ENCODE assay signal across 1 cellular context in the genomic region with DNA sequence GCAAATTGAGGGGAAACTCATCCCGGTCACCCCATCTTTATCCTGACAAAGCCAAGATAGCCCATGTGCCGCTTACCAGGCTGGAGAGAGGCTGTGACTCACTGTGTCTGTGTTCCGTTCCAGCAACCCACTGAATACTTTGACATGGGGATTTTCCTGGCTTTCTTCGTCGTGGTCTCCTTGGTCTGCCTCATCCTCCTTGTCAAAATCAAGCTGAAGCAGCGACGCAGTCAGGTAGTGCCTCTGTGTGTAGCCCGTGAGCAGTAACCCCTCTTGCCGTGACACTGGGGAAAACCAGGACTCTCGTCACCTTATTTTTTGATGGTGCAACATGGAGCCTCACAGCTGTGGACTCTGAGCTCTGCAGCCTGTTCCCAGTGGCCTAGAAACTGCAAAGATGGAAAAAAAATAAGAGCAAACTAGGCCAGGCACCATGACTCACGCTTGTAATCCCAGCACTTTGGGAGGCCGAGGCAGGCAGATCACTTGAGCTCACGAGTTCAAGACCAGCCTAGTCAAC.
TF ChIP-seq lines count a peak whose summit lies in the region.

No MANE protein-coding gene starts in this region.

TF ChIP-seq in HepG2, 621 proteins besides CTCF, POLR2A, EP300 and RAD21 (continues in another document):
- TF ChIP-seq, protein P1, sequence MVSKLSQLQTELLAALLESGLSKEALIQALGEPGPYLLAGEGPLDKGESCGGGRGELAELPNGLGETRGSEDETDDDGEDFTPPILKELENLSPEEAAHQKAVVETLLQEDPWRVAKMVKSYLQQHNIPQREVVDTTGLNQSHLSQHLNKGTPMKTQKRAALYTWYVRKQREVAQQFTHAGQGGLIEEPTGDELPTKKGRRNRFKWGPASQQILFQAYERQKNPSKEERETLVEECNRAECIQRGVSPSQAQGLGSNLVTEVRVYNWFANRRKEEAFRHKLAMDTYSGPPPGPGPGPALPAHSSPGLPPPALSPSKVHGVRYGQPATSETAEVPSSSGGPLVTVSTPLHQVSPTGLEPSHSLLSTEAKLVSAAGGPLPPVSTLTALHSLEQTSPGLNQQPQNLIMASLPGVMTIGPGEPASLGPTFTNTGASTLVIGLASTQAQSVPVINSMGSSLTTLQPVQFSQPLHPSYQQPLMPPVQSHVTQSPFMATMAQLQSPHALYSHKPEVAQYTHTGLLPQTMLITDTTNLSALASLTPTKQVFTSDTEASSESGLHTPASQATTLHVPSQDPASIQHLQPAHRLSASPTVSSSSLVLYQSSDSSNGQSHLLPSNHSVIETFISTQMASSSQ (IDR thresholded peaks at IDR 0.05; ENCODE audit: low read depth): no peak
- TF ChIP-seq, protein P1 (CRISPR knock-in tag; IDR thresholded peaks at IDR 0.05; ENCODE audit: borderline replicate concordance): no peak
- TF ChIP-seq NFE2L2 (IDR thresholded peaks at IDR 0.05; ENCODE audit: low read length) (no peak), TCF7L2 (IDR thresholded peaks at IDR 0.05; ENCODE audit: low read depth, low read length) (no peak), FOXP1 (IDR thresholded peaks at IDR 0.05) (no peak), FOXP1 (CRISPR knock-in tag; IDR thresholded peaks at IDR 0.05) (no peak), FOXA3 (CRISPR knock-in tag; IDR thresholded peaks at IDR 0.05) (0 out of 2 replicates have a peak, but pooled peaks have one; percentile 35), CHCHD3 (CRISPR knock-in tag; IDR thresholded peaks at IDR 0.05) (no peak), ZNF44 (CRISPR knock-in tag; IDR thresholded peaks at IDR 0.05) (no peak), JUN (CRISPR knock-in tag; IDR thresholded peaks at IDR 0.05) (no peak), KLF15 (CRISPR knock-in tag; IDR thresholded peaks at IDR 0.05; ENCODE audit: borderline replicate concordance) (no peak), ZNF737 (CRISPR knock-in tag; IDR thresholded peaks at IDR 0.05; ENCODE audit: borderline replicate concordance) (no peak), ZNF33B (CRISPR knock-in tag; IDR thresholded peaks at IDR 0.05) (no peak), PHB2 (IDR thresholded peaks at IDR 0.05; ENCODE audit: partially characterized antibody) (no peak), GABPB1 (CRISPR knock-in tag; IDR thresholded peaks at IDR 0.05) (no peak), RBAK (CRISPR knock-in tag; IDR thresholded peaks at IDR 0.05) (no peak), NONO (IDR thresholded peaks at IDR 0.05) (no peak), NONO (CRISPR knock-in tag; conservative IDR thresholded peaks at IDR 0.05) (no peak), POGZ (CRISPR knock-in tag; IDR thresholded peaks at IDR 0.05) (peak; percentile 56; the same call in 1 of the 2 replicates), SMAD9 (CRISPR knock-in tag; IDR thresholded peaks at IDR 0.05) (no peak), MTF2 (CRISPR knock-in tag; IDR thresholded peaks at IDR 0.05; ENCODE audit: borderline replicate concordance) (no peak), MXI1 (IDR thresholded peaks at IDR 0.05; ENCODE audit: borderline replicate concordance, low read depth, low read length) (no peak), LCORL (IDR thresholded peaks at IDR 0.05) (no peak), LCORL (CRISPR knock-in tag; IDR thresholded peaks at IDR 0.05) (0 out of 2 replicates have a peak, but pooled peaks have one; percentile 17), STAG1 (CRISPR knock-in tag; IDR thresholded peaks at IDR 0.05) (no peak)
- TF ChIP-seq, protein P2, sequence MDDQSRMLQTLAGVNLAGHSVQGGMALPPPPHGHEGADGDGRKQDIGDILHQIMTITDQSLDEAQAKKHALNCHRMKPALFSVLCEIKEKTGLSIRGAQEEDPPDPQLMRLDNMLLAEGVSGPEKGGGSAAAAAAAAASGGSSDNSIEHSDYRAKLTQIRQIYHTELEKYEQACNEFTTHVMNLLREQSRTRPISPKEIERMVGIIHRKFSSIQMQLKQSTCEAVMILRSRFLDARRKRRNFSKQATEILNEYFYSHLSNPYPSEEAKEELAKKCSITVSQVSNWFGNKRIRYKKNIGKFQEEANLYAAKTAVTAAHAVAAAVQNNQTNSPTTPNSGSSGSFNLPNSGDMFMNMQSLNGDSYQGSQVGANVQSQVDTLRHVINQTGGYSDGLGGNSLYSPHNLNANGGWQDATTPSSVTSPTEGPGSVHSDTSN (CRISPR knock-in tag; IDR thresholded peaks at IDR 0.05; ENCODE audit: borderline replicate concordance): no peak
- TF ChIP-seq, protein P3, sequence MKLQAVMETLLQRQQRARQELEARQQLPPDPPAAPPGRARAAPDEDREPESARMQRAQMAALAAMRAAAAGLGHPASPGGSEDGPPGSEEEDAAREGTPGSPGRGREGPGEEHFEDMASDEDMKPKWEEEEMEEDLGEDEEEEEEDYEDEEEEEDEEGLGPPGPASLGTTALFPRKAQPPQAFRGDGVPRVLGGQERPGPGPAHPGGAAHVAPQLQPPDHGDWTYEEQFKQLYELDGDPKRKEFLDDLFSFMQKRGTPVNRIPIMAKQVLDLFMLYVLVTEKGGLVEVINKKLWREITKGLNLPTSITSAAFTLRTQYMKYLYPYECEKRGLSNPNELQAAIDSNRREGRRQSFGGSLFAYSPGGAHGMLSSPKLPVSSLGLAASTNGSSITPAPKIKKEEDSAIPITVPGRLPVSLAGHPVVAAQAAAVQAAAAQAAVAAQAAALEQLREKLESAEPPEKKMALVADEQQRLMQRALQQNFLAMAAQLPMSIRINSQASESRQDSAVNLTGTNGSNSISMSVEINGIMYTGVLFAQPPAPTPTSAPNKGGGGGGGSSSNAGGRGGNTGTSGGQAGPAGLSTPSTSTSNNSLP (IDR thresholded peaks at IDR 0.05; ENCODE audit: low read depth, low read length): no peak
- TF ChIP-seq, protein P4, sequence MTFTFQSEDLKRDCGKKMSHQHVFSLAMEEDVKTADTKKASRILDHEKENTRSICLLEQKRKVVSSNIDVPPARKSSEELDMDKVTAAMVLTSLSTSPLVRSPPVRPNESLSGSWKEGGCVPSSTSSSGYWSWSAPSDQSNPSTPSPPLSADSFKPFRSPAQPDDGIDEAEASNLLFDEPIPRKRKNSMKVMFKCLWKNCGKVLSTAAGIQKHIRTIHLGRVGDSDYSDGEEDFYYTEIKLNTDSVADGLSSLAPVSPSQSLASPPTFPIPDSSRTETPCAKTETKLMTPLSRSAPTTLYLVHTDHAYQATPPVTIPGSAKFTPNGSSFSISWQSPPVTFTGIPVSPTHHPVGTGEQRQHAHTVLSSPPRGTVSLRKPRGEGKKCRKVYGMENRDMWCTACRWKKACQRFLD (CRISPR knock-in tag; IDR thresholded peaks at IDR 0.05; ENCODE audit: borderline replicate concordance): no peak
- TF ChIP-seq, protein P5, sequence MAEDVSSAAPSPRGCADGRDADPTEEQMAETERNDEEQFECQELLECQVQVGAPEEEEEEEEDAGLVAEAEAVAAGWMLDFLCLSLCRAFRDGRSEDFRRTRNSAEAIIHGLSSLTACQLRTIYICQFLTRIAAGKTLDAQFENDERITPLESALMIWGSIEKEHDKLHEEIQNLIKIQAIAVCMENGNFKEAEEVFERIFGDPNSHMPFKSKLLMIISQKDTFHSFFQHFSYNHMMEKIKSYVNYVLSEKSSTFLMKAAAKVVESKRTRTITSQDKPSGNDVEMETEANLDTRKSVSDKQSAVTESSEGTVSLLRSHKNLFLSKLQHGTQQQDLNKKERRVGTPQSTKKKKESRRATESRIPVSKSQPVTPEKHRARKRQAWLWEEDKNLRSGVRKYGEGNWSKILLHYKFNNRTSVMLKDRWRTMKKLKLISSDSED (CRISPR knock-in tag; IDR thresholded peaks at IDR 0.05): no peak
- TF ChIP-seq, protein P6, sequence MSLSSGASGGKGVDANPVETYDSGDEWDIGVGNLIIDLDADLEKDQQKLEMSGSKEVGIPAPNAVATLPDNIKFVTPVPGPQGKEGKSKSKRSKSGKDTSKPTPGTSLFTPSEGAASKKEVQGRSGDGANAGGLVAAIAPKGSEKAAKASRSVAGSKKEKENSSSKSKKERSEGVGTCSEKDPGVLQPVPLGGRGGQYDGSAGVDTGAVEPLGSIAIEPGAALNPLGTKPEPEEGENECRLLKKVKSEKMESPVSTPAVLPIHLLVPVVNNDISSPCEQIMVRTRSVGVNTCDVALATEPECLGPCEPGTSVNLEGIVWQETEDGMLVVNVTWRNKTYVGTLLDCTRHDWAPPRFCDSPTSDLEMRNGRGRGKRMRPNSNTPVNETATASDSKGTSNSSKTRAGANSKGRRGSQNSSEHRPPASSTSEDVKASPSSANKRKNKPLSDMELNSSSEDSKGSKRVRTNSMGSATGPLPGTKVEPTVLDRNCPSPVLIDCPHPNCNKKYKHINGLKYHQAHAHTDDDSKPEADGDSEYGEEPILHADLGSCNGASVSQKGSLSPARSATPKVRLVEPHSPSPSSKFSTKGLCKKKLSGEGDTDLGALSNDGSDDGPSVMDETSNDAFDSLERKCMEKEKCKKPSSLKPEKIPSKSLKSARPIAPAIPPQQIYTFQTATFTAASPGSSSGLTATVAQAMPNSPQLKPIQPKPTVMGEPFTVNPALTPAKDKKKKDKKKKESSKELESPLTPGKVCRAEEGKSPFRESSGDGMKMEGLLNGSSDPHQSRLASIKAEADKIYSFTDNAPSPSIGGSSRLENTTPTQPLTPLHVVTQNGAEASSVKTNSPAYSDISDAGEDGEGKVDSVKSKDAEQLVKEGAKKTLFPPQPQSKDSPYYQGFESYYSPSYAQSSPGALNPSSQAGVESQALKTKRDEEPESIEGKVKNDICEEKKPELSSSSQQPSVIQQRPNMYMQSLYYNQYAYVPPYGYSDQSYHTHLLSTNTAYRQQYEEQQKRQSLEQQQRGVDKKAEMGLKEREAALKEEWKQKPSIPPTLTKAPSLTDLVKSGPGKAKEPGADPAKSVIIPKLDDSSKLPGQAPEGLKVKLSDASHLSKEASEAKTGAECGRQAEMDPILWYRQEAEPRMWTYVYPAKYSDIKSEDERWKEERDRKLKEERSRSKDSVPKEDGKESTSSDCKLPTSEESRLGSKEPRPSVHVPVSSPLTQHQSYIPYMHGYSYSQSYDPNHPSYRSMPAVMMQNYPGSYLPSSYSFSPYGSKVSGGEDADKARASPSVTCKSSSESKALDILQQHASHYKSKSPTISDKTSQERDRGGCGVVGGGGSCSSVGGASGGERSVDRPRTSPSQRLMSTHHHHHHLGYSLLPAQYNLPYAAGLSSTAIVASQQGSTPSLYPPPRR (CRISPR knock-in tag; IDR thresholded peaks at IDR 0.05; ENCODE audit: borderline replicate concordance): no peak
- TF ChIP-seq, protein P7, sequence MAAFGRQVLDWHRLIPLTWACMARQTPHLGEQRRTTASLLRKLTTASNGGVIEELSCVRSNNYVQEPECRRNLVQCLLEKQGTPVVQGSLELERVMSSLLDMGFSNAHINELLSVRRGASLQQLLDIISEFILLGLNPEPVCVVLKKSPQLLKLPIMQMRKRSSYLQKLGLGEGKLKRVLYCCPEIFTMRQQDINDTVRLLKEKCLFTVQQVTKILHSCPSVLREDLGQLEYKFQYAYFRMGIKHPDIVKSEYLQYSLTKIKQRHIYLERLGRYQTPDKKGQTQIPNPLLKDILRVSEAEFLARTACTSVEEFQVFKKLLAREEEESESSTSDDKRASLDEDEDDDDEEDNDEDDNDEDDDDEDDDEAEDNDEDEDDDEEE (CRISPR knock-in tag; IDR thresholded peaks at IDR 0.05): no peak
- TF ChIP-seq, protein P8, sequence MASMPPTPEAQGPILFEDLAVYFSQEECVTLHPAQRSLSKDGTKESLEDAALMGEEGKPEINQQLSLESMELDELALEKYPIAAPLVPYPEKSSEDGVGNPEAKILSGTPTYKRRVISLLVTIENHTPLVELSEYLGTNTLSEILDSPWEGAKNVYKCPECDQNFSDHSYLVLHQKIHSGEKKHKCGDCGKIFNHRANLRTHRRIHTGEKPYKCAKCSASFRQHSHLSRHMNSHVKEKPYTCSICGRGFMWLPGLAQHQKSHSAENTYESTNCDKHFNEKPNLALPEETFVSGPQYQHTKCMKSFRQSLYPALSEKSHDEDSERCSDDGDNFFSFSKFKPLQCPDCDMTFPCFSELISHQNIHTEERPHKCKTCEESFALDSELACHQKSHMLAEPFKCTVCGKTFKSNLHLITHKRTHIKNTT (CRISPR knock-in tag; IDR thresholded peaks at IDR 0.05): no peak
- TF ChIP-seq, protein P9, sequence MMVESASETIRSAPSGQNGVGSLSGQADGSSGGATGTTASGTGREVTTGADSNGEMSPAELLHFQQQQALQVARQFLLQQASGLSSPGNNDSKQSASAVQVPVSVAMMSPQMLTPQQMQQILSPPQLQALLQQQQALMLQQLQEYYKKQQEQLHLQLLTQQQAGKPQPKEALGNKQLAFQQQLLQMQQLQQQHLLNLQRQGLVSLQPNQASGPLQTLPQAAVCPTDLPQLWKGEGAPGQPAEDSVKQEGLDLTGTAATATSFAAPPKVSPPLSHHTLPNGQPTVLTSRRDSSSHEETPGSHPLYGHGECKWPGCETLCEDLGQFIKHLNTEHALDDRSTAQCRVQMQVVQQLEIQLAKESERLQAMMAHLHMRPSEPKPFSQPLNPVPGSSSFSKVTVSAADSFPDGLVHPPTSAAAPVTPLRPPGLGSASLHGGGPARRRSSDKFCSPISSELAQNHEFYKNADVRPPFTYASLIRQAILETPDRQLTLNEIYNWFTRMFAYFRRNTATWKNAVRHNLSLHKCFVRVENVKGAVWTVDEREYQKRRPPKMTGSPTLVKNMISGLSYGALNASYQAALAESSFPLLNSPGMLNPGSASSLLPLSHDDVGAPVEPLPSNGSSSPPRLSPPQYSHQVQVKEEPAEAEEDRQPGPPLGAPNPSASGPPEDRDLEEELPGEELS (CRISPR knock-in tag; IDR thresholded peaks at IDR 0.05): no peak
- TF ChIP-seq, protein P10, sequence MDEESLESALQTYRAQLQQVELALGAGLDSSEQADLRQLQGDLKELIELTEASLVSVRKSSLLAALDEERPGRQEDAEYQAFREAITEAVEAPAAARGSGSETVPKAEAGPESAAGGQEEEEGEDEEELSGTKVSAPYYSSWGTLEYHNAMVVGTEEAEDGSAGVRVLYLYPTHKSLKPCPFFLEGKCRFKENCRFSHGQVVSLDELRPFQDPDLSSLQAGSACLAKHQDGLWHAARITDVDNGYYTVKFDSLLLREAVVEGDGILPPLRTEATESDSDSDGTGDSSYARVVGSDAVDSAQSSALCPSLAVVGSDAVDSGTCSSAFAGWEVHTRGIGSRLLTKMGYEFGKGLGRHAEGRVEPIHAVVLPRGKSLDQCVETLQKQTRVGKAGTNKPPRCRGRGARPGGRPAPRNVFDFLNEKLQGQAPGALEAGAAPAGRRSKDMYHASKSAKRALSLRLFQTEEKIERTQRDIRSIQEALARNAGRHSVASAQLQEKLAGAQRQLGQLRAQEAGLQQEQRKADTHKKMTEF (CRISPR knock-in tag; IDR thresholded peaks at IDR 0.05): 0 out of 2 replicates have a peak, but pooled peaks have one; percentile 20
